Comparison of ENCODE assay signal across 10 cellular contexts in genomic region chr1:110880708-110881374, GRCh38. TPM values are rescaled to one million over a fixed set of nuclear protein-coding genes. Genes with fewer than 3 reads are reported as not detected.
DNase-seq lines count a peak whose midpoint lies in the region; ATAC-seq and TF ChIP-seq lines count a peak whose summit lies in the region.
"Had no signal": no experiment of that assay in that cellular context is flagged by ENCODE, and none has a peak within 500 bp of the region (broad histone marks: within the 10 kb centered on the region; RNA-seq: fewer than 3 reads in every experiment).

No MANE protein-coding gene starts in this region.

- peaks cover 57% of the 10 kb centered on the region for H3K36me3 Mint-ChIP-seq in activated CD8-positive, alpha-beta T cell treated with anti-CD3 and anti-CD28 coated beads for 36 hours (ENCODE audit: low read depth)
- peaks cover under 1 to 61% (median 10%) of the 10 kb centered on the region in 3 donors for H3K36me3 Mint-ChIP-seq in naive thymus-derived CD8-positive, alpha-beta T cell

- H3K27me3 Mint-ChIP-seq in activated CD8-positive, alpha-beta T cell treated with anti-CD3 and anti-CD28 coated beads for 36 hours = no peaks in the 10 kb centered on the region
- H3K27me3 Mint-ChIP-seq in naive thymus-derived CD8-positive, alpha-beta T cell = no peaks in the 10 kb centered on the region

- CTCF ChIA-PET in activated CD8-positive, alpha-beta T cell treated with anti-CD3 and anti-CD28 coated beads for 36 hours (lab: Charles Lee) = no interaction called here

- ATAC-seq in GM18511 (IDR thresholded peaks at IDR 0.05; ENCODE audit: unreplicated experiment) = peak; percentile 33
- peak; percentile 67 for ATAC-seq in activated CD8-positive, alpha-beta T cell treated with anti-CD3 and anti-CD28 coated beads for 36 hours
- ATAC-seq in naive thymus-derived CD8-positive, alpha-beta T cell = peak; percentile 71 to 89
- ATAC-seq in GM21723 (IDR thresholded peaks at IDR 0.05; ENCODE audit: unreplicated experiment) = no peak

- POLR2A ChIA-PET in activated CD8-positive, alpha-beta T cell treated with anti-CD3 and anti-CD28 coated beads for 36 hours (lab: Charles Lee) = interaction anchor here (0.9 to 2.1 kb wide), 6 partner anchors 13 to 334 kb away, joined by 3 to 8 read pairs (median 5); no protein-coding TSS in a partner anchor
- POLR2A ChIA-PET in naive thymus-derived CD8-positive, alpha-beta T cell (lab: Charles Lee) = interaction anchor here (1.3 to 1.7 kb wide), 2 partner anchors 83 to 94 kb away, joined by 3 read pairs; no protein-coding TSS in a partner anchor

- peak overlapping the region; percentile 99 for H3K27ac Mint-ChIP-seq in activated CD8-positive, alpha-beta T cell treated with anti-CD3 and anti-CD28 coated beads for 36 hours
- H3K27ac Mint-ChIP-seq in naive thymus-derived CD8-positive, alpha-beta T cell = peak overlapping the region; percentile 91 to 100 (median 97)
- H3K27ac Mint-ChIP-seq: nephron had no signal

- no peaks in the 10 kb centered on the region for H3K27me3 ChIP-seq in HL-60 (ENCODE audit: insufficient read depth, poor library complexity, severe bottlenecking)

- in situ Hi-C loops in GM13976 (cut with MboI; ENCODE audit: low sequenced_read_pairs, unreplicated experiment) = no loop called here

- H3K27ac ChIP-seq in HL-60 (replicated peaks) = 0 out of 2 replicates have a peak overlapping the region, but pooled peaks have one; percentile 2

- no peak overlapping the region for H3K4me3 ChIP-seq in HL-60 (replicated peaks; ENCODE audit: insufficient read depth, low read length)

- intact Hi-C loops in activated CD8-positive, alpha-beta T cell treated with anti-CD3 and anti-CD28 coated beads for 36 hours (cut with micrococcal nuclease) = loop anchor here (2.0 kb wide), 1 partner anchor 82 kb away; the partner anchor contains the start of gene LRIF1

- peaks cover 53% of the 10 kb centered on the region for H3K4me1 Mint-ChIP-seq in activated CD8-positive, alpha-beta T cell treated with anti-CD3 and anti-CD28 coated beads for 36 hours (ENCODE audit: low read depth)
- peaks cover 34 to 94% (median 81%) of the 10 kb centered on the region in 4 donors for H3K4me1 Mint-ChIP-seq in naive thymus-derived CD8-positive, alpha-beta T cell
- H3K4me1 Mint-ChIP-seq: nephron had no signal

- H3K4me3 Mint-ChIP-seq in activated CD8-positive, alpha-beta T cell treated with anti-CD3 and anti-CD28 coated beads for 36 hours = peak overlapping the region; percentile 91
- peak overlapping the region; percentile 73 to 100 (median 84) for H3K4me3 Mint-ChIP-seq in naive thymus-derived CD8-positive, alpha-beta T cell
- H3K4me3 Mint-ChIP-seq: nephron had no signal

- H3K9me3 Mint-ChIP-seq in activated CD8-positive, alpha-beta T cell treated with anti-CD3 and anti-CD28 coated beads for 36 hours = peaks cover 1% of the 10 kb centered on the region
- H3K9me3 Mint-ChIP-seq in naive thymus-derived CD8-positive, alpha-beta T cell = peaks cover 0 to 3% (median 0%) of the 10 kb centered on the region in 9 donors
- H3K9me3 Mint-ChIP-seq: nephron had no signal

- no peak for DNase-seq in HL-60 (ENCODE audit: low read depth in 1 of 2, low spot score in 1 of 2)
- DNase-seq in activated CD8-positive, alpha-beta T cell treated with anti-CD3 and anti-CD28 coated beads for 36 hours = peak; percentile 77
- peak in 8 of 10 donors; percentile 44 to 73 (median 63) for DNase-seq in naive thymus-derived CD8-positive, alpha-beta T cell
- DNase-seq in DMS 273 (lab: John Stamatoyannopoulos, UW; ENCODE audit: unreplicated experiment) = no peak
- no peak for DNase-seq in GM13976 (ENCODE audit: low spot score)
- no peak for DNase-seq in NCI-H446 treated with DMSO at 0.1 percent for 48 hours (lab: John Stamatoyannopoulos, UW)

- TF ChIP-seq CTCF in HL-60 (IDR thresholded peaks at IDR 0.05; ENCODE audit: insufficient read depth, low read length) = no peak
- TF ChIP-seq CTCF in activated CD8-positive, alpha-beta T cell treated with anti-CD3 and anti-CD28 coated beads for 36 hours (IDR thresholded peaks at IDR 0.05) = no peak
- TF ChIP-seq CTCF in GM13976 (IDR thresholded peaks at IDR 0.05; ENCODE audit: borderline replicate concordance, control extremely low read depth, extremely low read depth, insufficient read depth, missing control alignments) = no peak

RNA-seq across cellular contexts. Expression of gene CD53, which starts 7.9 kb away (rescaled TPM):
- total RNA-seq in activated CD8-positive, alpha-beta T cell treated with anti-CD3 and anti-CD28 coated beads for 36 hours = 100 to 1,000 TPM; 251 to 257 TPM
- 100 to 1,000 TPM; 295 to 313 TPM for total RNA-seq in naive thymus-derived CD8-positive, alpha-beta T cell
- 100 to 1,000 TPM; 619 to 909 (median 820) TPM for polyA plus RNA-seq in naive thymus-derived CD8-positive, alpha-beta T cell
- total RNA-seq: epithelial cell of proximal tubule had no signal

Comparison
In these comparisons a context has a peak if more than half of its experiments do, and no peak if none do; other contexts are left out.
1. DNase-seq: peak in activated CD8-positive, alpha-beta T cell treated with anti-CD3 and anti-CD28 coated beads for 36 hours (single experiment) and naive thymus-derived CD8-positive, alpha-beta T cell (8 of 10); none in HL-60 (0 of 2), DMS 273 (single experiment), GM13976 (single experiment) and NCI-H446 treated with DMSO at 0.1 percent for 48 hours (single experiment).